ENCODE assay signal across 1 cellular context in genomic region chr3:72447059-72447946, GRCh38.
TF ChIP-seq lines count a peak whose summit lies in the region.

No MANE protein-coding gene starts in this region.

TF ChIP-seq in K562, 482 proteins besides CTCF, POLR2A, EP300 and RAD21 (continued from another document and continues in another):
- TF ChIP-seq ZKSCAN8 (CRISPR knock-in tag; IDR thresholded peaks at IDR 0.05) (peak; percentile 58; the same call in 1 of the 2 replicates), ZNF668 (CRISPR knock-in tag; IDR thresholded peaks at IDR 0.05) (peak; percentile 78; the same call in 1 of the 2 replicates), HIVEP1 (CRISPR knock-in tag; IDR thresholded peaks at IDR 0.05) (no peak), MECOM (CRISPR knock-in tag; IDR thresholded peaks at IDR 0.05) (peak; percentile 76), L3MBTL2 (IDR thresholded peaks at IDR 0.05) (peak; percentile 100), HDAC8 (tag; IDR thresholded peaks at IDR 0.05) (peak; percentile 89), ZNF778 (CRISPR knock-in tag; IDR thresholded peaks at IDR 0.05) (no peak), EP400 (IDR thresholded peaks at IDR 0.05) (0 out of 2 replicates have a peak, but pooled peaks have one; percentile 23), FOXP1 (CRISPR knock-in tag; IDR thresholded peaks at IDR 0.05) (peak; percentile 88; the same call in 1 of the 2 replicates), KAT7 (CRISPR knock-in tag; IDR thresholded peaks at IDR 0.05; ENCODE audit: borderline replicate concordance) (peak; percentile 75; the same call in 1 of the 2 replicates), TEAD4 (IDR thresholded peaks at IDR 0.05; ENCODE audit: low read length) (no peak), TEAD4 (CRISPR knock-in tag; IDR thresholded peaks at IDR 0.05; ENCODE audit: borderline replicate concordance) (peak; percentile 31; the same call in 1 of the 2 replicates), MYC (IDR thresholded peaks at IDR 0.05; ENCODE audit: low read depth, low read length) (peak; percentile 63), MYC (CRISPR knock-in tag; IDR thresholded peaks at IDR 0.05; ENCODE audit: borderline replicate concordance, low read depth) (no peak), RNF2 (IDR thresholded peaks at IDR 0.05) (0 out of 2 replicates have a peak, but pooled peaks have one; percentile 28), BMI1 (IDR thresholded peaks at IDR 0.05; ENCODE audit: low read length) (no peak), ZNF431 (CRISPR knock-in tag; IDR thresholded peaks at IDR 0.05) (peak; percentile 71), ASH1L (IDR thresholded peaks at IDR 0.05; ENCODE audit: borderline replicate concordance, low read depth, partially characterized antibody) (no peak), ZBTB1 (CRISPR knock-in tag; IDR thresholded peaks at IDR 0.05; ENCODE audit: borderline replicate concordance, low read depth) (peak; percentile 33), POLR2H (tag; IDR thresholded peaks at IDR 0.05; ENCODE audit: low read depth) (no peak), GATAD2B (IDR thresholded peaks at IDR 0.05; ENCODE audit: borderline replicate concordance) (peak; percentile 69; the same call in 1 of the 2 replicates), ZNF76 (CRISPR knock-in tag; IDR thresholded peaks at IDR 0.05; ENCODE audit: borderline replicate concordance) (peak; percentile 87), SP1 (CRISPR knock-in tag; IDR thresholded peaks at IDR 0.05) (no peak), RBM39 (optimal IDR thresholded peaks at IDR 0.05; ENCODE audit: low read depth, low read length) (no peak), TSHZ1 (CRISPR knock-in tag; IDR thresholded peaks at IDR 0.05) (no peak), ZNF232 (CRISPR knock-in tag; IDR thresholded peaks at IDR 0.05) (no peak), NR4A1 (CRISPR knock-in tag; IDR thresholded peaks at IDR 0.05) (no peak), NR4A1 (tag; IDR thresholded peaks at IDR 0.05) (peak; percentile 91), ZNF311 (CRISPR knock-in tag; IDR thresholded peaks at IDR 0.05) (no peak), SMARCB1 (IDR thresholded peaks at IDR 0.05; ENCODE audit: insufficient read length, low read depth) (no peak), PHB2 (IDR thresholded peaks at IDR 0.05; ENCODE audit: low read depth) (no peak), SFPQ (IDR thresholded peaks at IDR 0.05; ENCODE audit: low read depth, low read length) (no peak)
- TF ChIP-seq, protein P1, sequence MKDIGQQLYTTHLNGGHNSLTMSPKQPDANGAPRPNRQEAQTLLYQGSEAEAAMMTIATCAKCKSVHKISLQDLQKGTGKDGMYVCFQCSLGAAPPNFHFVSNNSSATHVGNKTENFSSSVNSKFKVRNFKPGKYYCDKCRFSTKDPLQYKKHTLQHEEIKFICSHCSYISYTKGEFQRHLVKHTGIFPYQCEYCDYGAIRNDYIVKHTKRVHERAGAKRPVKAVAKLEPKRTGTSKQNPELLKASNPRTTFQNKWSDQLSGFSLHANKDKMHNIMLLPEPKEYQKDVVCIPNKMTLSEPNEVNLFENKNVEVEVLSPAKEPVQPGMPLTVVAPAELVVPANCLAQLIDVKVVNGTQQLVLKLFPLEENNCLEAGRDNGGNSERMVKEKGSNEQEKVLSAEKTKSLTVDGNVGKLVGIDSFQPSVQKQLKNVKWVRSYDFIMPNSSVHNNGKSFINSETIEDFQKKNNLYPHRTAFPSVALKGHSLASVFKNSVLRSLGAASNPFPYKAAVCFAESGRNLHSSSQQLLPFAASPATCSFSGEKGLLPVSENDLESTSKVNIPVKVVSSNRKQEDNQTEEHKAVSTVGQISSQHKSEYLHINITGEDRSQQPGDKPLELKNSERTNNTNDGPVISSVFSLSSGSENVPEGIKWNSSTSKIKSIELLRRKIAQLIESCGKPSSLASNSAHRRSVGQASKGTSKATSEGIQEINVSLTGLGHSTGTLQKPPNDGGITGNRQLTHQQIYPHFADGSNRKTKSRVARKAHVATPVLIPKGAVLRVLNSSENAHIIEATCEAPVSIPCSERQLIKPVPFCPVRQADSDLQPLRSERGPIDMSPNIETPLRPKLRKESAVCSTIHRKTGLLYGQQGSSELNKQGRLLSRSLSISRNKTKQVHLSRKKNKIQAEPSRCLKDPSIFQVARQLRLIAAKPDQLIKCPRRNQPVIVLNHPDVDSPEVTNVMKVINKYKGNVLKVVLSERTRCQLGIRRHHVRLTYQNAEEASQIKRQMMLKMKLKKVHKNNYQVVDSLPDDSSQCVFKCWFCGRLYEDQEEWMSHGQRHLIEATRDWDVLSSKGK (CRISPR knock-in tag; IDR thresholded peaks at IDR 0.05) = no peak
- TF ChIP-seq, protein P2, sequence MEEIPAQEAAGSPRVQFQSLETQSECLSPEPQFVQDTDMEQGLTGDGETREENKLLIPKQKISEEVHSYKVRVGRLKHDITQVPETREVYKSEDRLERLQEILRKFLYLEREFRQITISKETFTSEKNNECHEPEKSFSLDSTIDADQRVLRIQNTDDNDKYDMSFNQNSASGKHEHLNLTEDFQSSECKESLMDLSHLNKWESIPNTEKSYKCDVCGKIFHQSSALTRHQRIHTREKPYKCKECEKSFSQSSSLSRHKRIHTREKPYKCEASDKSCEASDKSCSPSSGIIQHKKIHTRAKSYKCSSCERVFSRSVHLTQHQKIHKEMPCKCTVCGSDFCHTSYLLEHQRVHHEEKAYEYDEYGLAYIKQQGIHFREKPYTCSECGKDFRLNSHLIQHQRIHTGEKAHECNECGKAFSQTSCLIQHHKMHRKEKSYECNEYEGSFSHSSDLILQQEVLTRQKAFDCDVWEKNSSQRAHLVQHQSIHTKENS (CRISPR knock-in tag; IDR thresholded peaks at IDR 0.05) = no peak
- TF ChIP-seq, protein P3, sequence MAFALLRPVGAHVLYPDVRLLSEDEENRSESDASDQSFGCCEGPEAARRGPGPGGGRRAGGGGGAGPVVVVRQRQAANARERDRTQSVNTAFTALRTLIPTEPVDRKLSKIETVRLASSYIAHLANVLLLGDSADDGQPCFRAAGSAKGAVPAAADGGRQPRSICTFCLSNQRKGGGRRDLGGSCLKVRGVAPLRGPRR (CRISPR knock-in tag; IDR thresholded peaks at IDR 0.05) = peak; percentile 64; the same call in 1 of the 2 replicates
- TF ChIP-seq, protein P4, sequence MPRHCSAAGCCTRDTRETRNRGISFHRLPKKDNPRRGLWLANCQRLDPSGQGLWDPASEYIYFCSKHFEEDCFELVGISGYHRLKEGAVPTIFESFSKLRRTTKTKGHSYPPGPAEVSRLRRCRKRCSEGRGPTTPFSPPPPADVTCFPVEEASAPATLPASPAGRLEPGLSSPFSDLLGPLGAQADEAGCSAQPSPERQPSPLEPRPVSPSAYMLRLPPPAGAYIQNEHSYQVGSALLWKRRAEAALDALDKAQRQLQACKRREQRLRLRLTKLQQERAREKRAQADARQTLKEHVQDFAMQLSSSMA (CRISPR knock-in tag; IDR thresholded peaks at IDR 0.05) = 0 out of 2 replicates have a peak, but pooled peaks have one; percentile 32
- TF ChIP-seq, protein P5, sequence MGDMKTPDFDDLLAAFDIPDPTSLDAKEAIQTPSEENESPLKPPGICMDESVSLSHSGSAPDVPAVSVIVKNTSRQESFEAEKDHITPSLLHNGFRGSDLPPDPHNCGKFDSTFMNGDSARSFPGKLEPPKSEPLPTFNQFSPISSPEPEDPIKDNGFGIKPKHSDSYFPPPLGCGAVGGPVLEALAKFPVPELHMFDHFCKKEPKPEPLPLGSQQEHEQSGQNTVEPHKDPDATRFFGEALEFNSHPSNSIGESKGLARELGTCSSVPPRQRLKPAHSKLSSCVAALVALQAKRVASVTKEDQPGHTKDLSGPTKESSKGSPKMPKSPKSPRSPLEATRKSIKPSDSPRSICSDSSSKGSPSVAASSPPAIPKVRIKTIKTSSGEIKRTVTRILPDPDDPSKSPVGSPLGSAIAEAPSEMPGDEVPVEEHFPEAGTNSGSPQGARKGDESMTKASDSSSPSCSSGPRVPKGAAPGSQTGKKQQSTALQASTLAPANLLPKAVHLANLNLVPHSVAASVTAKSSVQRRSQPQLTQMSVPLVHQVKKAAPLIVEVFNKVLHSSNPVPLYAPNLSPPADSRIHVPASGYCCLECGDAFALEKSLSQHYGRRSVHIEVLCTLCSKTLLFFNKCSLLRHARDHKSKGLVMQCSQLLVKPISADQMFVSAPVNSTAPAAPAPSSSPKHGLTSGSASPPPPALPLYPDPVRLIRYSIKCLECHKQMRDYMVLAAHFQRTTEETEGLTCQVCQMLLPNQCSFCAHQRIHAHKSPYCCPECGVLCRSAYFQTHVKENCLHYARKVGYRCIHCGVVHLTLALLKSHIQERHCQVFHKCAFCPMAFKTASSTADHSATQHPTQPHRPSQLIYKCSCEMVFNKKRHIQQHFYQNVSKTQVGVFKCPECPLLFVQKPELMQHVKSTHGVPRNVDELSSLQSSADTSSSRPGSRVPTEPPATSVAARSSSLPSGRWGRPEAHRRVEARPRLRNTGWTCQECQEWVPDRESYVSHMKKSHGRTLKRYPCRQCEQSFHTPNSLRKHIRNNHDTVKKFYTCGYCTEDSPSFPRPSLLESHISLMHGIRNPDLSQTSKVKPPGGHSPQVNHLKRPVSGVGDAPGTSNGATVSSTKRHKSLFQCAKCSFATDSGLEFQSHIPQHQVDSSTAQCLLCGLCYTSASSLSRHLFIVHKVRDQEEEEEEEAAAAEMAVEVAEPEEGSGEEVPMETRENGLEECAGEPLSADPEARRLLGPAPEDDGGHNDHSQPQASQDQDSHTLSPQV (IDR thresholded peaks at IDR 0.05) = peak; percentile 98
- TF ChIP-seq, protein P6, sequence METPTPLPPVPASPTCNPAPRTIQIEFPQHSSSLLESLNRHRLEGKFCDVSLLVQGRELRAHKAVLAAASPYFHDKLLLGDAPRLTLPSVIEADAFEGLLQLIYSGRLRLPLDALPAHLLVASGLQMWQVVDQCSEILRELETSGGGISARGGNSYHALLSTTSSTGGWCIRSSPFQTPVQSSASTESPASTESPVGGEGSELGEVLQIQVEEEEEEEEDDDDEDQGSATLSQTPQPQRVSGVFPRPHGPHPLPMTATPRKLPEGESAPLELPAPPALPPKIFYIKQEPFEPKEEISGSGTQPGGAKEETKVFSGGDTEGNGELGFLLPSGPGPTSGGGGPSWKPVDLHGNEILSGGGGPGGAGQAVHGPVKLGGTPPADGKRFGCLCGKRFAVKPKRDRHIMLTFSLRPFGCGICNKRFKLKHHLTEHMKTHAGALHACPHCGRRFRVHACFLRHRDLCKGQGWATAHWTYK (CRISPR knock-in tag; IDR thresholded peaks at IDR 0.05) = peak; percentile 71; the same call in 1 of the 2 replicates
- TF ChIP-seq, protein P7, sequence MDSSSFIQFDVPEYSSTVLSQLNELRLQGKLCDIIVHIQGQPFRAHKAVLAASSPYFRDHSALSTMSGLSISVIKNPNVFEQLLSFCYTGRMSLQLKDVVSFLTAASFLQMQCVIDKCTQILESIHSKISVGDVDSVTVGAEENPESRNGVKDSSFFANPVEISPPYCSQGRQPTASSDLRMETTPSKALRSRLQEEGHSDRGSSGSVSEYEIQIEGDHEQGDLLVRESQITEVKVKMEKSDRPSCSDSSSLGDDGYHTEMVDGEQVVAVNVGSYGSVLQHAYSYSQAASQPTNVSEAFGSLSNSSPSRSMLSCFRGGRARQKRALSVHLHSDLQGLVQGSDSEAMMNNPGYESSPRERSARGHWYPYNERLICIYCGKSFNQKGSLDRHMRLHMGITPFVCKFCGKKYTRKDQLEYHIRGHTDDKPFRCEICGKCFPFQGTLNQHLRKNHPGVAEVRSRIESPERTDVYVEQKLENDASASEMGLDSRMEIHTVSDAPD (CRISPR knock-in tag; IDR thresholded peaks at IDR 0.05) = peak; percentile 58; the same call in 1 of the 2 replicates
- TF ChIP-seq, protein P8, sequence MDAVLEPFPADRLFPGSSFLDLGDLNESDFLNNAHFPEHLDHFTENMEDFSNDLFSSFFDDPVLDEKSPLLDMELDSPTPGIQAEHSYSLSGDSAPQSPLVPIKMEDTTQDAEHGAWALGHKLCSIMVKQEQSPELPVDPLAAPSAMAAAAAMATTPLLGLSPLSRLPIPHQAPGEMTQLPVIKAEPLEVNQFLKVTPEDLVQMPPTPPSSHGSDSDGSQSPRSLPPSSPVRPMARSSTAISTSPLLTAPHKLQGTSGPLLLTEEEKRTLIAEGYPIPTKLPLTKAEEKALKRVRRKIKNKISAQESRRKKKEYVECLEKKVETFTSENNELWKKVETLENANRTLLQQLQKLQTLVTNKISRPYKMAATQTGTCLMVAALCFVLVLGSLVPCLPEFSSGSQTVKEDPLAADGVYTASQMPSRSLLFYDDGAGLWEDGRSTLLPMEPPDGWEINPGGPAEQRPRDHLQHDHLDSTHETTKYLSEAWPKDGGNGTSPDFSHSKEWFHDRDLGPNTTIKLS (IDR thresholded peaks at IDR 0.05; ENCODE audit: borderline replicate concordance, low read depth) = peak; percentile 89; the same call in 1 of the 2 replicates
- TF ChIP-seq, protein P9, sequence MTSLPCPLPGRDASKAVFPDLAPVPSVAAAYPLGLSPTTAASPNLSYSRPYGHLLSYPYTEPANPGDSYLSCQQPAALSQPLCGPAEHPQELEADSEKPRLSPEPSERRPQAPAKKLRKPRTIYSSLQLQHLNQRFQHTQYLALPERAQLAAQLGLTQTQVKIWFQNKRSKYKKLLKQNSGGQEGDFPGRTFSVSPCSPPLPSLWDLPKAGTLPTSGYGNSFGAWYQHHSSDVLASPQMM (CRISPR knock-in tag; IDR thresholded peaks at IDR 0.05) = no peak
